Comparison of ENCODE assay signal across 1 cellular context in genomic region chr11:34653851-34654490, GRCh38.
TF ChIP-seq lines count a peak whose summit lies in the region.

No MANE protein-coding gene starts in this region.

TF ChIP-seq in HepG2, 621 proteins besides CTCF, POLR2A, EP300 and RAD21 (continued from another document and continues in another):
- TF ChIP-seq DMTF1 (CRISPR knock-in tag; IDR thresholded peaks at IDR 0.05) (no peak), ZNF7 (CRISPR knock-in tag; IDR thresholded peaks at IDR 0.05) (no peak), ZNF142 (CRISPR knock-in tag; IDR thresholded peaks at IDR 0.05) (no peak), ZNF432 (CRISPR knock-in tag; IDR thresholded peaks at IDR 0.05; ENCODE audit: borderline replicate concordance) (no peak), KIAA2018 (CRISPR knock-in tag; IDR thresholded peaks at IDR 0.05; ENCODE audit: borderline replicate concordance) (no peak), ZNF383 (CRISPR knock-in tag; IDR thresholded peaks at IDR 0.05; ENCODE audit: borderline replicate concordance) (no peak), GPN1 (CRISPR knock-in tag; IDR thresholded peaks at IDR 0.05; ENCODE audit: borderline replicate concordance) (no peak), HES4 (CRISPR knock-in tag; IDR thresholded peaks at IDR 0.05; ENCODE audit: borderline replicate concordance) (no peak), ZNF143 (CRISPR knock-in tag; IDR thresholded peaks at IDR 0.05) (no peak), ZNF292 (CRISPR knock-in tag; IDR thresholded peaks at IDR 0.05; ENCODE audit: borderline replicate concordance, low read depth) (peak; percentile 32; the same call in 1 of the 2 replicates), ZNF563 (CRISPR knock-in tag; IDR thresholded peaks at IDR 0.05) (no peak), ZNF580 (CRISPR knock-in tag; IDR thresholded peaks at IDR 0.05; ENCODE audit: borderline replicate concordance, low read depth) (no peak), LBX2 (CRISPR knock-in tag; IDR thresholded peaks at IDR 0.05; ENCODE audit: borderline replicate concordance) (no peak), GABPA (IDR thresholded peaks at IDR 0.05; ENCODE audit: low read depth, low read length) (no peak), GABPA (CRISPR knock-in tag; IDR thresholded peaks at IDR 0.05; ENCODE audit: low read depth) (no peak), BORCS8-MEF2B (CRISPR knock-in tag; IDR thresholded peaks at IDR 0.05) (no peak), ARNT2 (CRISPR knock-in tag; IDR thresholded peaks at IDR 0.05; ENCODE audit: low read depth) (no peak), TBP (CRISPR knock-in tag; IDR thresholded peaks at IDR 0.05) (no peak), ZNF10 (CRISPR knock-in tag; IDR thresholded peaks at IDR 0.05; ENCODE audit: borderline replicate concordance, low read depth) (no peak), ATF5 (CRISPR knock-in tag; IDR thresholded peaks at IDR 0.05; ENCODE audit: low read depth) (no peak), SALL1 (CRISPR knock-in tag; IDR thresholded peaks at IDR 0.05) (peak; percentile 64), MZF1 (CRISPR knock-in tag; IDR thresholded peaks at IDR 0.05; ENCODE audit: borderline replicate concordance) (no peak), ZFY (CRISPR knock-in tag; IDR thresholded peaks at IDR 0.05) (peak; percentile 45), ZNF790 (CRISPR knock-in tag; IDR thresholded peaks at IDR 0.05; ENCODE audit: borderline replicate concordance) (no peak), MTA1 (CRISPR knock-in tag; IDR thresholded peaks at IDR 0.05; ENCODE audit: borderline replicate concordance) (no peak), MEIS2 (CRISPR knock-in tag; IDR thresholded peaks at IDR 0.05) (no peak), ZNF724P (CRISPR knock-in tag; IDR thresholded peaks at IDR 0.05; ENCODE audit: borderline replicate concordance) (peak; percentile 39; the same call in 1 of the 2 replicates), ZNF770 (CRISPR knock-in tag; IDR thresholded peaks at IDR 0.05) (no peak), MED13 (CRISPR knock-in tag; IDR thresholded peaks at IDR 0.05) (no peak), PAXIP1 (CRISPR knock-in tag; conservative IDR thresholded peaks at IDR 0.05) (no peak), ZNF431 (CRISPR knock-in tag; IDR thresholded peaks at IDR 0.05; ENCODE audit: borderline replicate concordance, low read depth) (0 out of 2 replicates have a peak, but pooled peaks have one; percentile 19), POLR2G (IDR thresholded peaks at IDR 0.05; ENCODE audit: low read depth, low read length) (peak; percentile 77), DDIT3 (CRISPR knock-in tag; IDR thresholded peaks at IDR 0.05) (no peak), POLR2AphosphoS5 (IDR thresholded peaks at IDR 0.05; ENCODE audit: low read depth, low read length) (peak; percentile 58), RELA (CRISPR knock-in tag; IDR thresholded peaks at IDR 0.05) (no peak)
